In the genomic region with DNA sequence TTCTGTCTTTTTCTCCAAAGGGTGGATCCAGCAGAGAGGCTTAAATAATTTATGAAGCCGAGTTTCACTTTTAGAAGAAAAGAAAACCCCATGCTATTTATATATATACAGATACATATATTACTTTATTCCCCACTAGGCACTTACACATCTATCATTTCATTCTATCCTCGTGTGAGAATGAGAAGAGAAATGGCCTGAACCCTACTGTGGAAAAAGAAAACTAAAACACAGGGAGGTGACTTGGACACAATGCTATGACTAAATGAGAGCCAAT, we compare ENCODE assay signal across 23 cellular contexts.
"Had no signal": no experiment of that assay in that cellular context is flagged by ENCODE, and none has a peak within 500 bp of the region (broad histone marks: within the 10 kb centered on the region; RNA-seq: fewer than 3 reads in every experiment).

No MANE protein-coding gene starts in this region.

- H3K4me3 ChIP-seq: cardiac muscle cell, dorsolateral prefrontal cortex, left lung, pancreas, right lobe of liver, thyroid gland had no signal

- H3K27me3 ChIP-seq: cardiac muscle cell, dorsolateral prefrontal cortex, left lung, pancreas, right lobe of liver, thyroid gland had no signal

- H3K27ac ChIP-seq: cardiac muscle cell, epithelial cell of prostate, left lung, pancreas, right lobe of liver, thyroid gland had no signal

- H3K4me1 ChIP-seq: pancreas, right lobe of liver had no signal

- H3K36me3 ChIP-seq: cardiac muscle cell, left lung, pancreas, right lobe of liver, thyroid gland had no signal

- H3K9me3 ChIP-seq: left lung, pancreas, right lobe of liver, thyroid gland had no signal

- DNase-seq: activated B cell treated with CpG ODN at 0.5 μM for 24 hours; activated CD4-positive, alpha-beta memory T cell treated with anti-CD3 and anti-CD28 coated beads for 36 hours; activated CD4-positive, alpha-beta T cell treated with anti-CD3 and anti-CD28 coated beads for 4 hours; activated naive CD8-positive, alpha-beta T cell treated with anti-CD3 and anti-CD28 coated beads for 36 hours; amygdala; endodermal cell; foreskin melanocyte; kidney; left lung; mammary epithelial cell; pancreas; right lobe of liver; stimulated activated CD4-positive, alpha-beta T cell treated with anti-CD3 and anti-CD28 coated beads, Interleukin-12 subunit alpha, Interleukin-12 subunit beta, amount 100 ng/mL, for 4 hours; stimulated activated CD4-positive, alpha-beta T cell treated with anti-CD3 and anti-CD28 coated beads, Interleukin-1b, Interleukin-23, amount 100 ng/mL, for 48 hours; stimulated activated CD8-positive, alpha-beta memory T cell treated with anti-CD3 and anti-CD28 coated beads, Interleukin-4, amount 100 ng/mL, for 48 hours; stimulated activated naive CD4-positive, alpha-beta T cell; T-helper 1 cell; T-helper 9 cell; thyroid gland had no signal

- ATAC-seq: left lung had no signal

- FAIRE-seq: kidney, pancreas, urothelium cell line had no signal
